1 cellular context compared by ENCODE assay signal in genomic region chr5:93611900-93612898, GRCh38.
TF ChIP-seq lines count a peak whose summit lies in the region.

No MANE protein-coding gene starts in this region.

TF ChIP-seq in HepG2, 621 proteins besides CTCF, POLR2A, EP300 and RAD21 (continued from another document):
- TF ChIP-seq, protein P1, sequence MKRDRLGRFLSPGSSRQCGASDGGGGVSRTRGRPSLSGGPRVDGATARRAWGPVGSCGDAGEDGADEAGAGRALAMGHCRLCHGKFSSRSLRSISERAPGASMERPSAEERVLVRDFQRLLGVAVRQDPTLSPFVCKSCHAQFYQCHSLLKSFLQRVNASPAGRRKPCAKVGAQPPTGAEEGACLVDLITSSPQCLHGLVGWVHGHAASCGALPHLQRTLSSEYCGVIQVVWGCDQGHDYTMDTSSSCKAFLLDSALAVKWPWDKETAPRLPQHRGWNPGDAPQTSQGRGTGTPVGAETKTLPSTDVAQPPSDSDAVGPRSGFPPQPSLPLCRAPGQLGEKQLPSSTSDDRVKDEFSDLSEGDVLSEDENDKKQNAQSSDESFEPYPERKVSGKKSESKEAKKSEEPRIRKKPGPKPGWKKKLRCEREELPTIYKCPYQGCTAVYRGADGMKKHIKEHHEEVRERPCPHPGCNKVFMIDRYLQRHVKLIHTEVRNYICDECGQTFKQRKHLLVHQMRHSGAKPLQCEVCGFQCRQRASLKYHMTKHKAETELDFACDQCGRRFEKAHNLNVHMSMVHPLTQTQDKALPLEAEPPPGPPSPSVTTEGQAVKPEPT (CRISPR knock-in tag; IDR thresholded peaks at IDR 0.05; ENCODE audit: low read depth), result no peak
- TF ChIP-seq ZNF543 (CRISPR knock-in tag; IDR thresholded peaks at IDR 0.05), result no peak
- no peak for TF ChIP-seq YEATS4 (CRISPR knock-in tag; IDR thresholded peaks at IDR 0.05; ENCODE audit: borderline replicate concordance)
- TF ChIP-seq MIER2 (CRISPR knock-in tag; IDR thresholded peaks at IDR 0.05), result peak; percentile 91
- TF ChIP-seq ZSCAN20 (CRISPR knock-in tag; IDR thresholded peaks at IDR 0.05; ENCODE audit: borderline replicate concordance), result no peak
- no peak for TF ChIP-seq FLYWCH1 (CRISPR knock-in tag; IDR thresholded peaks at IDR 0.05)
- peak; percentile 89 for TF ChIP-seq HNRNPLL (IDR thresholded peaks at IDR 0.05; ENCODE audit: low read depth, low read length, poor library complexity, severe bottlenecking)
- peak; percentile 56 for TF ChIP-seq HNRNPK (IDR thresholded peaks at IDR 0.05; ENCODE audit: low read depth, low read length, poor library complexity, severe bottlenecking)
- no peak for TF ChIP-seq PAWR (CRISPR knock-in tag; IDR thresholded peaks at IDR 0.05; ENCODE audit: borderline replicate concordance)
- no peak for TF ChIP-seq REL (CRISPR knock-in tag; conservative IDR thresholded peaks at IDR 0.05)
- no peak for TF ChIP-seq ZNF44 (CRISPR knock-in tag; IDR thresholded peaks at IDR 0.05)
- no peak for TF ChIP-seq PHF21A (CRISPR knock-in tag; IDR thresholded peaks at IDR 0.05)
- no peak for TF ChIP-seq SATB2 (CRISPR knock-in tag; IDR thresholded peaks at IDR 0.05)
- TF ChIP-seq SOX13 (IDR thresholded peaks at IDR 0.05), result no peak
- TF ChIP-seq SOX13 (CRISPR knock-in tag; conservative IDR thresholded peaks at IDR 0.05 in 1 of 2, IDR thresholded peaks at IDR 0.05 in 1 of 2), result no peak
- TF ChIP-seq XBP1 (CRISPR knock-in tag; IDR thresholded peaks at IDR 0.05), result no peak
- no peak for TF ChIP-seq HMG20B (CRISPR knock-in tag; conservative IDR thresholded peaks at IDR 0.05)
- TF ChIP-seq TOPORS (CRISPR knock-in tag; IDR thresholded peaks at IDR 0.05), result no peak
- no peak for TF ChIP-seq ZNF235 (CRISPR knock-in tag; IDR thresholded peaks at IDR 0.05; ENCODE audit: borderline replicate concordance)
- TF ChIP-seq HNRNPUL1 (IDR thresholded peaks at IDR 0.05; ENCODE audit: low read depth, low read length), result no peak
- TF ChIP-seq WIZ (CRISPR knock-in tag; IDR thresholded peaks at IDR 0.05), result no peak
- no peak for TF ChIP-seq AFF4 (CRISPR knock-in tag; IDR thresholded peaks at IDR 0.05)
- TF ChIP-seq ZNF674 (CRISPR knock-in tag; IDR thresholded peaks at IDR 0.05; ENCODE audit: low read depth), result no peak
- no peak for TF ChIP-seq PRMT3 (CRISPR knock-in tag; IDR thresholded peaks at IDR 0.05; ENCODE audit: borderline replicate concordance, low read depth)
- no peak for TF ChIP-seq ZBTB1 (CRISPR knock-in tag; IDR thresholded peaks at IDR 0.05; ENCODE audit: borderline replicate concordance)
- TF ChIP-seq ZNF784 (CRISPR knock-in tag; IDR thresholded peaks at IDR 0.05; ENCODE audit: borderline replicate concordance), result no peak
- peak; percentile 28; the same call in 1 of the 2 replicates for TF ChIP-seq ZNF687 (CRISPR knock-in tag; IDR thresholded peaks at IDR 0.05)
- TF ChIP-seq ZNF264 (CRISPR knock-in tag; IDR thresholded peaks at IDR 0.05), result peak; percentile 34; the same call in 1 of the 2 replicates
- TF ChIP-seq GATAD1 (CRISPR knock-in tag; IDR thresholded peaks at IDR 0.05), result no peak
- TF ChIP-seq, protein P2, sequence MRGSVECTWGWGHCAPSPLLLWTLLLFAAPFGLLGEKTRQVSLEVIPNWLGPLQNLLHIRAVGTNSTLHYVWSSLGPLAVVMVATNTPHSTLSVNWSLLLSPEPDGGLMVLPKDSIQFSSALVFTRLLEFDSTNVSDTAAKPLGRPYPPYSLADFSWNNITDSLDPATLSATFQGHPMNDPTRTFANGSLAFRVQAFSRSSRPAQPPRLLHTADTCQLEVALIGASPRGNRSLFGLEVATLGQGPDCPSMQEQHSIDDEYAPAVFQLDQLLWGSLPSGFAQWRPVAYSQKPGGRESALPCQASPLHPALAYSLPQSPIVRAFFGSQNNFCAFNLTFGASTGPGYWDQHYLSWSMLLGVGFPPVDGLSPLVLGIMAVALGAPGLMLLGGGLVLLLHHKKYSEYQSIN (CRISPR knock-in tag; IDR thresholded peaks at IDR 0.05; ENCODE audit: borderline replicate concordance), result no peak
- peak; percentile 37; the same call in 1 of the 2 replicates for TF ChIP-seq SIN3A (IDR thresholded peaks at IDR 0.05; ENCODE audit: borderline replicate concordance, low read depth, low read length)
- TF ChIP-seq SIN3B (IDR thresholded peaks at IDR 0.05; ENCODE audit: low read length), result no peak
- no peak for TF ChIP-seq ZNF138 (CRISPR knock-in tag; IDR thresholded peaks at IDR 0.05; ENCODE audit: low read depth)
- TF ChIP-seq MIER3 (CRISPR knock-in tag; IDR thresholded peaks at IDR 0.05; ENCODE audit: borderline replicate concordance), result no peak
- no peak for TF ChIP-seq ZNF282 (IDR thresholded peaks at IDR 0.05; ENCODE audit: partially characterized antibody)
- TF ChIP-seq RFX3 (CRISPR knock-in tag; IDR thresholded peaks at IDR 0.05), result no peak
- TF ChIP-seq, protein P3, sequence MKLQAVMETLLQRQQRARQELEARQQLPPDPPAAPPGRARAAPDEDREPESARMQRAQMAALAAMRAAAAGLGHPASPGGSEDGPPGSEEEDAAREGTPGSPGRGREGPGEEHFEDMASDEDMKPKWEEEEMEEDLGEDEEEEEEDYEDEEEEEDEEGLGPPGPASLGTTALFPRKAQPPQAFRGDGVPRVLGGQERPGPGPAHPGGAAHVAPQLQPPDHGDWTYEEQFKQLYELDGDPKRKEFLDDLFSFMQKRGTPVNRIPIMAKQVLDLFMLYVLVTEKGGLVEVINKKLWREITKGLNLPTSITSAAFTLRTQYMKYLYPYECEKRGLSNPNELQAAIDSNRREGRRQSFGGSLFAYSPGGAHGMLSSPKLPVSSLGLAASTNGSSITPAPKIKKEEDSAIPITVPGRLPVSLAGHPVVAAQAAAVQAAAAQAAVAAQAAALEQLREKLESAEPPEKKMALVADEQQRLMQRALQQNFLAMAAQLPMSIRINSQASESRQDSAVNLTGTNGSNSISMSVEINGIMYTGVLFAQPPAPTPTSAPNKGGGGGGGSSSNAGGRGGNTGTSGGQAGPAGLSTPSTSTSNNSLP (IDR thresholded peaks at IDR 0.05; ENCODE audit: low read depth, low read length), result no peak
- TF ChIP-seq HMGXB4 (CRISPR knock-in tag; IDR thresholded peaks at IDR 0.05; ENCODE audit: borderline replicate concordance in 1 of 2, low read depth in 1 of 2), result no peak
- no peak for TF ChIP-seq RNF2 (conservative IDR thresholded peaks at IDR 0.05; ENCODE audit: low read depth)
TF ChIP-seq in HepG2: peak in this region for 19.
